8 cellular contexts compared by ENCODE assay signal in genomic region chr1:42816600-42817439, GRCh38. TPM values are rescaled to one million over a fixed set of nuclear protein-coding genes. Genes with fewer than 3 reads are reported as not detected.
DNase-seq lines count a peak whose midpoint lies in the region; ATAC-seq and TF ChIP-seq lines count a peak whose summit lies in the region.

Gene ERMAP, plus strand, starts transcription at chr1:42817122. Its CDS starts 13,327 bp downstream, at chr1:42830449.
A gene with protein sequence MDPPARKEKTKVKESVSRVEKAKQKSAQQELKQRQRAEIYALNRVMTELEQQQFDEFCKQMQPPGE (minus strand): TSS chr1:42817397. CDS start chr1:42816544, 853 bp downstream.

- no peak for DNase-seq in BJ (ENCODE audit: low read depth)
- DNase-seq in NCI-H748 (lab: John Stamatoyannopoulos, UW; ENCODE audit: unreplicated experiment) = peak; percentile 100
- DNase-seq in activated CD4-positive, alpha-beta T cell treated with anti-CD3 and anti-CD28 coated beads, Interleukin-2, amount 50 U/mL, for 24 hours (ENCODE audit: low read depth in 1 of 2, low spot score in 1 of 2) = peak; percentile 92 to 93
- peak; percentile 92 for DNase-seq in dermis blood vessel endothelial cell
- DNase-seq in lower leg skin (ENCODE audit: low spot score in 2 of 2) = peak; percentile 88 to 98
- DNase-seq in stimulated activated CD4-positive, alpha-beta T cell treated with anti-CD3 and anti-CD28 coated beads, Interleukin-4, amount 100 ng/mL, for 4 hours = peak; percentile 91 to 98

- POLR2A ChIA-PET in BJ (lab: Charles Lee) = interaction anchor here (0.7 to 1.0 kb wide), 3 partner anchors 30 to 1713 kb away, joined by 3 to 4 read pairs (median 3); partner anchors contain the start of gene P3H1

- peak; percentile 90 for ATAC-seq in GM19328 (IDR thresholded peaks at IDR 0.05; ENCODE audit: unreplicated experiment)
- peak; percentile 73 for ATAC-seq in HG03460 (IDR thresholded peaks at IDR 0.05; ENCODE audit: unreplicated experiment)

- TF ChIP-seq CTCF in BJ (IDR thresholded peaks at IDR 0.05; ENCODE audit: insufficient read depth, low read depth, low read length) = no peak
- TF ChIP-seq CTCF in lower leg skin (IDR thresholded peaks at IDR 0.05) = no peak

- no peaks in the 10 kb centered on the region for H3K36me3 ChIP-seq in BJ (ENCODE audit: control insufficient read depth, insufficient read depth, low read length)

- TF ChIP-seq POLR2A in lower leg skin (IDR thresholded peaks at IDR 0.05) = no peak

- 1 to 4% methylated on average over 10 to 56 of the region's 66 CpGs for WGBS in lower leg skin, 2 donors

- CTCF ChIA-PET in BJ (lab: Yijun Ruan, JAX) = interaction anchor here (1.3 to 2.2 kb wide), 4 partner anchors 9 to 256 kb away, joined by 3 to 6 read pairs (median 5); no protein-coding TSS in a partner anchor

- H3K4me3 ChIP-seq in BJ (ENCODE audit: low read depth, low read length) = peak within 1 kb of the TSS; percentile 73
- H3K4me3 ChIP-seq in lower leg skin (ENCODE audit: low read depth, poor library complexity, severe bottlenecking) = peak within 1 kb of the TSS; percentile 53

- intact Hi-C loops in lower leg skin (cut with DNase I; ENCODE audit: low total_unique reads) = no loop called here

- no peaks in the 10 kb centered on the region for H3K27me3 ChIP-seq in BJ (ENCODE audit: control insufficient read depth, insufficient read depth, low read length)

RNA-seq across cellular contexts. Expression of gene ERMAP, which starts in this region (rescaled TPM):
- 24.4 and 26.5 TPM in 2 replicates for polyA plus RNA-seq in BJ (2011; rRNA removed)
- 10.9 and 14.7 TPM in 2 replicates for polyA minus RNA-seq in BJ (2011; rRNA and poly(A)+ RNA removed)
- 8.8 and 9.7 TPM in 2 replicates for total RNA-seq in dermis blood vessel endothelial cell
- total RNA-seq in lower leg skin = 10 to 100 TPM in 1 of 4 donors, 1 to 10 TPM in 3; 8.0 to 11.5 (median 9.3) TPM

RNA-seq across cellular contexts. Expression of the second gene that starts in this region (rescaled TPM):
- 10.5 and 20.2 TPM in 2 replicates for polyA plus RNA-seq in BJ (2011; rRNA removed)
- polyA minus RNA-seq in BJ (2011; rRNA and poly(A)+ RNA removed) = 0.62 and 2.2 TPM in 2 replicates
- 19.1 and 23.3 TPM in 2 replicates for total RNA-seq in dermis blood vessel endothelial cell
- total RNA-seq in lower leg skin = 10 to 100 TPM; 11.2 to 18.1 (median 14.1) TPM
